Comparison of ENCODE assay signal across 10 cellular contexts in the genomic region with DNA sequence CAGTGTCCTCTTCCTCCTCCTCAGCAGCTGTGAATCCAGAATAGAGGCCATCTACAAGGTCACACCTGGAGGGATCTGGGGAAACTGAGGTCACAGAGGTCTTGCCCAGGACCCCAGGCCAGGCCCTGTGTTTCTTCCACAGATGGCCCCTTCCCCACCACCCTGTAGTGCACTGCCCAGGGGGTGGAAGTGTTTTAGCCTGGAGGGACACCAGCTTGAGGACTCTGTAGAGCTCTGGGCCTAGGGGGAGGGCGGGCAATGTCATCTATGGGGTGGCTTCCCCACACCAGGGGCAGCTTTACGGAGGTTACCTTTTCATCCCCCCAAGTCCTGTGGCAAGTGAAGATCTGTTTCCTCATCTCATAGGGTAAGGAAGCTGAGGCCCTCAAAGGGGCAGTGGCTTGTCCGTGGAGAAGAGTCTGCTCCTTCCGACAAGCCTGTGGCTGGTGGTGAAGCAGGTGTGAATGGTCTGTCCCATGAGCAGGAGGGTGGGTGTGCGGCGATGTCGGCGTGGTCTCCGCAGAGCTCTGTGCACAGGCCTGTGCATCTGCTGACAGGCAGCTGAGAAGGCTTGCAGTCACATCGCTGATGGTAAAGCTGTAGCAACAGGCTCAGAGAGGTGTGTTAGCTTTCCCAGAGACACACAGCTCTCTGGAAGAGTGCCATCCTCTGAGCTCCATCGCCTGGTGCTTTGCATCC.
DNase-seq lines count a peak whose midpoint lies in the region; ATAC-seq and TF ChIP-seq lines count a peak whose summit lies in the region.
"Had no signal": no experiment of that assay in that cellular context is flagged by ENCODE, and none has a peak within 500 bp of the region (broad histone marks: within the 10 kb centered on the region; RNA-seq: fewer than 3 reads in every experiment).

No MANE protein-coding gene starts in this region.

- H3K27ac Mint-ChIP-seq in T-helper 2 cell treated with Interferon-gamma antibody and Interleukin-4, amounts not matched to agents 5 μg/mL and 100 μg/mL, for 36 hours = peak overlapping the region; percentile 49
- H3K27ac Mint-ChIP-seq in memory B cell = peak overlapping the region; percentile 60
- H3K27ac Mint-ChIP-seq in activated T-helper 2 cell treated with anti-CD3 and anti-CD28 coated beads, Interferon-gamma antibody, Interleukin-2, Interleukin-4, amounts not matched to agents 10 μg/mL and 5 μg/mL and 100 μg/mL, durations not matched to agents 14 hours and 24 hours and 36 hours = no peak overlapping the region
- H3K27ac Mint-ChIP-seq in mesothelial cell of epicardium = no peak overlapping the region

- no peak for DNase-seq in T-helper 2 cell treated with Interferon-gamma antibody and Interleukin-4, amounts not matched to agents 5 μg/mL and 100 μg/mL, for 36 hours (ENCODE audit: low spot score)
- DNase-seq in T-helper 2 cell (no peak), cerebellar cortex (ENCODE audit: low spot score) (peak; percentile 5), memory B cell (ENCODE audit: low spot score in 2 of 2) (no peak), substantia nigra (lab: John Stamatoyannopoulos, UW) (no peak), NCI-H1092 (lab: John Stamatoyannopoulos, UW) (no peak), mesothelial cell of epicardium (ENCODE audit: low spot score in 2 of 2, unreplicated experiment in 2 of 2) (no peak)
- no peak for DNase-seq in activated T-helper 2 cell treated with anti-CD3 and anti-CD28 coated beads, Interferon-gamma antibody, Interleukin-2, Interleukin-4, amounts not matched to agents 10 μg/mL and 5 μg/mL and 100 μg/mL, durations not matched to agents 14 hours and 24 hours and 36 hours (ENCODE audit: low spot score)
- DNase-seq: activated gamma-delta T cell treated with Interleukin-2 at 50 U/mL for 16 hours, NCI-H345 had no signal

- no peaks in the 10 kb centered on the region for H3K27me3 Mint-ChIP-seq in T-helper 2 cell treated with Interferon-gamma antibody and Interleukin-4, amounts not matched to agents 5 μg/mL and 100 μg/mL, for 36 hours (ENCODE audit: low read depth)
- H3K27me3 Mint-ChIP-seq in memory B cell (no peaks in the 10 kb centered on the region), mesothelial cell of epicardium (ENCODE audit: low read depth) (no peaks in the 10 kb centered on the region)
- H3K27me3 Mint-ChIP-seq in activated T-helper 2 cell treated with anti-CD3 and anti-CD28 coated beads, Interferon-gamma antibody, Interleukin-2, Interleukin-4, amounts not matched to agents 10 μg/mL and 5 μg/mL and 100 μg/mL, durations not matched to agents 14 hours and 24 hours and 36 hours (ENCODE audit: low read depth) = no peaks in the 10 kb centered on the region

- ATAC-seq in memory B cell (ENCODE audit: low read depth) = no peak

- H3K36me3 Mint-ChIP-seq in T-helper 2 cell treated with Interferon-gamma antibody and Interleukin-4, amounts not matched to agents 5 μg/mL and 100 μg/mL, for 36 hours (ENCODE audit: low read depth) = peaks cover 2% of the 10 kb centered on the region
- H3K36me3 Mint-ChIP-seq in memory B cell (no peaks in the 10 kb centered on the region), mesothelial cell of epicardium (peaks cover 2% of the 10 kb centered on the region)
- peaks cover 2% of the 10 kb centered on the region for H3K36me3 Mint-ChIP-seq in activated T-helper 2 cell treated with anti-CD3 and anti-CD28 coated beads, Interferon-gamma antibody, Interleukin-2, Interleukin-4, amounts not matched to agents 10 μg/mL and 5 μg/mL and 100 μg/mL, durations not matched to agents 14 hours and 24 hours and 36 hours (ENCODE audit: low read depth)

- H3K9me3 Mint-ChIP-seq in T-helper 2 cell treated with Interferon-gamma antibody and Interleukin-4, amounts not matched to agents 5 μg/mL and 100 μg/mL, for 36 hours = no peaks in the 10 kb centered on the region
- no peaks in the 10 kb centered on the region for H3K9me3 Mint-ChIP-seq in memory B cell
- no peaks in the 10 kb centered on the region for H3K9me3 Mint-ChIP-seq in activated T-helper 2 cell treated with anti-CD3 and anti-CD28 coated beads, Interferon-gamma antibody, Interleukin-2, Interleukin-4, amounts not matched to agents 10 μg/mL and 5 μg/mL and 100 μg/mL, durations not matched to agents 14 hours and 24 hours and 36 hours
- H3K9me3 Mint-ChIP-seq in mesothelial cell of epicardium = no peaks in the 10 kb centered on the region

- peak overlapping the region; percentile 100 for H3K27ac ChIP-seq in substantia nigra (ENCODE audit: low read depth, low read length, poor library complexity, severe bottlenecking)

- H3K4me3 Mint-ChIP-seq in T-helper 2 cell treated with Interferon-gamma antibody and Interleukin-4, amounts not matched to agents 5 μg/mL and 100 μg/mL, for 36 hours = peak overlapping the region; percentile 21
- peak overlapping the region; percentile 41 for H3K4me3 Mint-ChIP-seq in memory B cell
- no peak overlapping the region for H3K4me3 Mint-ChIP-seq in activated T-helper 2 cell treated with anti-CD3 and anti-CD28 coated beads, Interferon-gamma antibody, Interleukin-2, Interleukin-4, amounts not matched to agents 10 μg/mL and 5 μg/mL and 100 μg/mL, durations not matched to agents 14 hours and 24 hours and 36 hours (ENCODE audit: low read depth)
- no peak overlapping the region for H3K4me3 Mint-ChIP-seq in mesothelial cell of epicardium

- H3K4me1 Mint-ChIP-seq in T-helper 2 cell treated with Interferon-gamma antibody and Interleukin-4, amounts not matched to agents 5 μg/mL and 100 μg/mL, for 36 hours (ENCODE audit: low read depth) = peaks cover 16% of the 10 kb centered on the region
- peaks cover 28% of the 10 kb centered on the region for H3K4me1 Mint-ChIP-seq in memory B cell
- H3K4me1 Mint-ChIP-seq in activated T-helper 2 cell treated with anti-CD3 and anti-CD28 coated beads, Interferon-gamma antibody, Interleukin-2, Interleukin-4, amounts not matched to agents 10 μg/mL and 5 μg/mL and 100 μg/mL, durations not matched to agents 14 hours and 24 hours and 36 hours (ENCODE audit: low read depth) = peaks cover 16% of the 10 kb centered on the region
- H3K4me1 Mint-ChIP-seq in mesothelial cell of epicardium = peaks cover 8% of the 10 kb centered on the region

- TF ChIP-seq CTCF in mesothelial cell of epicardium (IDR thresholded peaks at IDR 0.05; ENCODE audit: unreplicated experiment) = no peak

- intact Hi-C loops in activated T-helper 2 cell treated with anti-CD3 and anti-CD28 coated beads, Interferon-gamma antibody, Interleukin-2, Interleukin-4, amounts not matched to agents 10 μg/mL and 5 μg/mL and 100 μg/mL, durations not matched to agents 14 hours and 24 hours and 36 hours (cut with micrococcal nuclease) = no loop called here

Comparison
In these comparisons a context has a peak if more than half of its experiments do, and no peak if none do; other contexts are left out.
1. H3K27ac Mint-ChIP-seq: peak in T-helper 2 cell treated with Interferon-gamma antibody and Interleukin-4, amounts not matched to agents 5 μg/mL and 100 μg/mL, for 36 hours (single experiment) and memory B cell (single experiment); none in activated T-helper 2 cell treated with anti-CD3 and anti-CD28 coated beads, Interferon-gamma antibody, Interleukin-2, Interleukin-4, amounts not matched to agents 10 μg/mL and 5 μg/mL and 100 μg/mL, durations not matched to agents 14 hours and 24 hours and 36 hours (single experiment) and mesothelial cell of epicardium (single experiment).
2. H3K4me3 Mint-ChIP-seq: peak in T-helper 2 cell treated with Interferon-gamma antibody and Interleukin-4, amounts not matched to agents 5 μg/mL and 100 μg/mL, for 36 hours (single experiment) and memory B cell (single experiment); none in activated T-helper 2 cell treated with anti-CD3 and anti-CD28 coated beads, Interferon-gamma antibody, Interleukin-2, Interleukin-4, amounts not matched to agents 10 μg/mL and 5 μg/mL and 100 μg/mL, durations not matched to agents 14 hours and 24 hours and 36 hours (single experiment) and mesothelial cell of epicardium (single experiment).